In genomic region chr11:60280412-60280811, GRCh38 we compare ENCODE assay signal across 12 cellular contexts. TPM values are rescaled to one million over a fixed set of nuclear protein-coding genes. Genes with fewer than 3 reads are reported as not detected.
DNase-seq lines count a peak whose midpoint lies in the region; ATAC-seq and TF ChIP-seq lines count a peak whose summit lies in the region.
"Had no signal": no experiment of that assay in that cellular context is flagged by ENCODE, and none has a peak within 500 bp of the region (broad histone marks: within the 10 kb centered on the region; RNA-seq: fewer than 3 reads in every experiment).

TSS of gene MS4A4A (plus strand) at chr11:60280666. CDS start at chr11:60280676, 10 bp downstream.

- H3K27me3 ChIP-seq in smooth muscle cell (ENCODE audit: low read depth): no peaks in the 10 kb centered on the region
- no peaks in the 10 kb centered on the region for H3K27me3 ChIP-seq in CD8-positive, alpha-beta T cell (ENCODE audit: insufficient read depth, low read length)

- intact Hi-C loops in CD8-positive, alpha-beta T cell (cut with DNase I, micrococcal nuclease): no loop called here
- intact Hi-C loops in activated CD4-positive, alpha-beta T cell treated with anti-CD3 and anti-CD28 coated beads, Interleukin-2, amount 10 ng/mL, durations not matched to agents 24 days and 14 days (cut with micrococcal nuclease): no loop called here

- POLR2A ChIA-PET in CD8-positive, alpha-beta T cell (lab: Charles Lee): no interaction called here

- no peak for TF ChIP-seq POLR2A in erythroblast (IDR thresholded peaks at IDR 0.05; ENCODE audit: low read length)

- H4K20me1 ChIP-seq in smooth muscle cell (ENCODE audit: low read depth): no peaks in the 10 kb centered on the region

- no peak within 1 kb of the TSS for H3K4me3 ChIP-seq in smooth muscle cell
- H3K4me3 ChIP-seq in CD8-positive, alpha-beta T cell (ENCODE audit: low read depth, low read length): no peak within 1 kb of the TSS

- H3K36me3 ChIP-seq in smooth muscle cell (ENCODE audit: low read depth): no peaks in the 10 kb centered on the region
- H3K36me3 ChIP-seq in CD8-positive, alpha-beta T cell (ENCODE audit: insufficient read depth, low read length): no peaks in the 10 kb centered on the region

- CTCF ChIA-PET in CD8-positive, alpha-beta T cell (lab: Charles Lee): no interaction called here

- no peaks in the 10 kb centered on the region for H3K9me3 ChIP-seq in smooth muscle cell (replicated peaks; ENCODE audit: low read depth)
- no peaks in the 10 kb centered on the region for H3K9me3 ChIP-seq in CD8-positive, alpha-beta T cell (ENCODE audit: low read length)

- no peak within 1 kb of the TSS for H2AFZ ChIP-seq in smooth muscle cell (ENCODE audit: low read depth)

- no peaks in the 10 kb centered on the region for H3K4me1 Mint-ChIP-seq in effector memory CD8-positive, alpha-beta T cell (ENCODE audit: low read depth in 2 of 2)
- no peaks in the 10 kb centered on the region for H3K4me1 Mint-ChIP-seq in CD8-positive, alpha-beta T cell (ENCODE audit: low read depth)
- no peaks in the 10 kb centered on the region for H3K4me1 Mint-ChIP-seq in activated CD4-positive, alpha-beta T cell treated with anti-CD3 and anti-CD28 coated beads, Interleukin-2, amount 10 ng/mL, durations not matched to agents 24 days and 14 days
- H3K4me1 Mint-ChIP-seq: activated naive CD8-positive, alpha-beta T cell treated with anti-CD3 and anti-CD28 coated beads for 36 hours had no signal

- no peak within 1 kb of the TSS for H3K9ac ChIP-seq in smooth muscle cell (ENCODE audit: low read depth)

- ATAC-seq in effector memory CD8-positive, alpha-beta T cell (replicated peaks): peak; percentile 41
- ATAC-seq in omental fat pad (ENCODE audit: low FRiP score): no peak
- ATAC-seq in CD8-positive, alpha-beta T cell: no peak

- DNase-seq in Ammon's horn (ENCODE audit: low spot score) (peak; percentile 55), MV-4-11 (lab: John Stamatoyannopoulos, UW) (peak; percentile 95), omental fat pad (ENCODE audit: low spot score) (no peak), erythroblast (lab: John Stamatoyannopoulos, UW) (no peak), smooth muscle cell (lab: John Stamatoyannopoulos, UW; ENCODE audit: unreplicated experiment) (no peak)
- no peak for DNase-seq in effector memory CD8-positive, alpha-beta T cell
- DNase-seq in CD8-positive, alpha-beta T cell: no peak
- no peak for DNase-seq in activated CD4-positive, alpha-beta T cell treated with anti-CD3 and anti-CD28 coated beads, Interleukin-2, amount 10 ng/mL, durations not matched to agents 24 days and 14 days
- DNase-seq: activated naive CD8-positive, alpha-beta T cell treated with anti-CD3 and anti-CD28 coated beads for 36 hours; NCI-H187 treated with DMSO at 0.1 percent for 48 hours; SHP77 had no signal

- H3K4me1 ChIP-seq in smooth muscle cell (ENCODE audit: low read depth): no peaks in the 10 kb centered on the region
- no peaks in the 10 kb centered on the region for H3K4me1 ChIP-seq in CD8-positive, alpha-beta T cell (ENCODE audit: insufficient read depth, low read length)

- H3K79me2 ChIP-seq in smooth muscle cell (ENCODE audit: low read depth): no peaks in the 10 kb centered on the region

- WGBS in smooth muscle cell (ENCODE audit: low lambda C conversion rate): 92% methylated on average over 3 of the region's 3 CpGs

- H3K27ac ChIP-seq in smooth muscle cell (ENCODE audit: low read depth): no peak within 1 kb of the TSS
- H3K27ac ChIP-seq in CD8-positive, alpha-beta T cell (ENCODE audit: low read depth, low read length): no peak within 1 kb of the TSS

- no peaks in the 10 kb centered on the region for H3K9me3 Mint-ChIP-seq in effector memory CD8-positive, alpha-beta T cell
- H3K9me3 Mint-ChIP-seq in CD8-positive, alpha-beta T cell: no peaks in the 10 kb centered on the region
- H3K9me3 Mint-ChIP-seq in activated CD4-positive, alpha-beta T cell treated with anti-CD3 and anti-CD28 coated beads, Interleukin-2, amount 10 ng/mL, durations not matched to agents 24 days and 14 days: no peaks in the 10 kb centered on the region
- H3K9me3 Mint-ChIP-seq: activated naive CD8-positive, alpha-beta T cell treated with anti-CD3 and anti-CD28 coated beads for 36 hours had no signal

- no peak within 1 kb of the TSS for H3K27ac Mint-ChIP-seq in effector memory CD8-positive, alpha-beta T cell
- no peak within 1 kb of the TSS for H3K27ac Mint-ChIP-seq in CD8-positive, alpha-beta T cell
- no peak within 1 kb of the TSS for H3K27ac Mint-ChIP-seq in activated CD4-positive, alpha-beta T cell treated with anti-CD3 and anti-CD28 coated beads, Interleukin-2, amount 10 ng/mL, durations not matched to agents 24 days and 14 days
- H3K27ac Mint-ChIP-seq: activated naive CD8-positive, alpha-beta T cell treated with anti-CD3 and anti-CD28 coated beads for 36 hours had no signal

- H3K36me3 Mint-ChIP-seq in effector memory CD8-positive, alpha-beta T cell (ENCODE audit: insufficient read depth): no peaks in the 10 kb centered on the region
- H3K36me3 Mint-ChIP-seq in CD8-positive, alpha-beta T cell: no peaks in the 10 kb centered on the region
- H3K36me3 Mint-ChIP-seq in activated CD4-positive, alpha-beta T cell treated with anti-CD3 and anti-CD28 coated beads, Interleukin-2, amount 10 ng/mL, durations not matched to agents 24 days and 14 days (ENCODE audit: low read depth): no peaks in the 10 kb centered on the region
- H3K36me3 Mint-ChIP-seq: activated naive CD8-positive, alpha-beta T cell treated with anti-CD3 and anti-CD28 coated beads for 36 hours had no signal

- no peaks in the 10 kb centered on the region for H3F3A ChIP-seq in smooth muscle cell (ENCODE audit: low read depth)

- peaks cover 21 to 34% of the 10 kb centered on the region in 2 donors for H3K27me3 Mint-ChIP-seq in effector memory CD8-positive, alpha-beta T cell
- H3K27me3 Mint-ChIP-seq in CD8-positive, alpha-beta T cell (ENCODE audit: low read depth): peaks cover 9% of the 10 kb centered on the region
- no peaks in the 10 kb centered on the region for H3K27me3 Mint-ChIP-seq in activated CD4-positive, alpha-beta T cell treated with anti-CD3 and anti-CD28 coated beads, Interleukin-2, amount 10 ng/mL, durations not matched to agents 24 days and 14 days

- H3K4me3 Mint-ChIP-seq in effector memory CD8-positive, alpha-beta T cell: no peak within 1 kb of the TSS
- H3K4me3 Mint-ChIP-seq in CD8-positive, alpha-beta T cell: no peak within 1 kb of the TSS
- H3K4me3 Mint-ChIP-seq in activated CD4-positive, alpha-beta T cell treated with anti-CD3 and anti-CD28 coated beads, Interleukin-2, amount 10 ng/mL, durations not matched to agents 24 days and 14 days: no peak within 1 kb of the TSS
- H3K4me3 Mint-ChIP-seq: activated naive CD8-positive, alpha-beta T cell treated with anti-CD3 and anti-CD28 coated beads for 36 hours had no signal

- TF ChIP-seq CTCF in omental fat pad (IDR thresholded peaks at IDR 0.05) (no peak), smooth muscle cell (IDR thresholded peaks at IDR 0.05; ENCODE audit: borderline replicate concordance, insufficient read depth, poor library complexity, severe bottlenecking) (no peak)
- TF ChIP-seq CTCF in CD8-positive, alpha-beta T cell (IDR thresholded peaks at IDR 0.05): no peak

- H3K4me2 ChIP-seq in smooth muscle cell: no peak within 1 kb of the TSS

RNA-seq across cellular contexts. Expression of gene MS4A4A, which starts in this region (rescaled TPM):
- total RNA-seq in omental fat pad (100 to 1,000 TPM in 2 of 4 donors, 10 to 100 TPM in 2; 61.3 to 131 (median 103) TPM), smooth muscle cell (not detected in 2 replicates)
- not detected in 2 replicates for polyA plus RNA-seq in smooth muscle cell
- not detected for total RNA-seq in CD8-positive, alpha-beta T cell
- not detected in 2 replicates for total RNA-seq in activated CD4-positive, alpha-beta T cell treated with anti-CD3 and anti-CD28 coated beads, Interleukin-2, amount 10 ng/mL, durations not matched to agents 24 days and 14 days
- total RNA-seq: A673; activated naive CD8-positive, alpha-beta T cell treated with anti-CD3 and anti-CD28 coated beads for 36 hours had no signal

Comparison
In these comparisons a context has a peak if more than half of its experiments do, and no peak if none do; other contexts are left out.
1. RNA of gene MS4A4A (total RNA-seq): 61.3 to 131 TPM in omental fat pad; not detected in smooth muscle cell, not detected in CD8-positive, alpha-beta T cell and not detected in activated CD4-positive, alpha-beta T cell treated with anti-CD3 and anti-CD28 coated beads, Interleukin-2, amount 10 ng/mL, durations not matched to agents 24 days and 14 days; every median in the first group is over 10 times any median in the second.
2. DNase-seq: peak in Ammon's horn (single experiment) and MV-4-11 (single experiment); none in effector memory CD8-positive, alpha-beta T cell (0 of 3), omental fat pad (single experiment), erythroblast (0 of 2), smooth muscle cell (single experiment), CD8-positive, alpha-beta T cell (0 of 7) and activated CD4-positive, alpha-beta T cell treated with anti-CD3 and anti-CD28 coated beads, Interleukin-2, amount 10 ng/mL, durations not matched to agents 24 days and 14 days (single experiment).